Comparison of ENCODE assay signal across 21 cellular contexts in genomic region chr14:94317259-94317658, GRCh38. TPM values are rescaled to one million over a fixed set of nuclear protein-coding genes. Genes with fewer than 3 reads are reported as not detected.
DNase-seq lines count a peak whose midpoint lies in the region; ATAC-seq, FAIRE-seq and TF ChIP-seq lines count a peak whose summit lies in the region.
"Had no signal": no experiment of that assay in that cellular context is flagged by ENCODE, and none has a peak within 500 bp of the region (broad histone marks: within the 10 kb centered on the region; RNA-seq: fewer than 3 reads in every experiment).

No MANE protein-coding gene starts in this region.

- H3K27ac ChIP-seq in body of pancreas = peak overlapping the region in 2 of 4 donors; percentile 16 to 34
- peak overlapping the region; percentile 78 for H3K27ac ChIP-seq in vagina
- H3K27ac ChIP-seq: ovary had no signal

- intact Hi-C loops in body of pancreas (cut with DNase I) = no loop called here
- intact Hi-C loops in Right ventricle myocardium superior (cut with DNase I) = no loop called here
- intact Hi-C loops in vagina (cut with DNase I) = no loop called here

- FAIRE-seq in GM12891 (lab: Jason Lieb, UNC) = no peak
- FAIRE-seq: D721Med, frontal cortex, GM19239 had no signal

- no peaks in the 10 kb centered on the region for H3K9me3 ChIP-seq in body of pancreas
- H3K9me3 ChIP-seq in vagina = no peaks in the 10 kb centered on the region
- H3K9me3 ChIP-seq: ovary had no signal

- ATAC-seq in body of pancreas = peak; percentile 68
- peak; percentile 88 for ATAC-seq in Right ventricle myocardium superior (ENCODE audit: poor library complexity)
- ATAC-seq in GM21619 (IDR thresholded peaks at IDR 0.05; ENCODE audit: unreplicated experiment) = no peak

- DNase-seq in body of pancreas (peak in 3 of 4 donors; percentile 24 to 48 (median 46)), Right ventricle myocardium superior (peak; percentile 57), mucosa of gallbladder (ENCODE audit: low spot score) (peak; percentile 73), vagina (ENCODE audit: extremely low spot score in 2 of 2) (peak in 1 of 2 donors; percentile 86), GM12891 (ENCODE audit: insufficient read length, low spot score) (no peak), inferior parietal cortex (ENCODE audit: extremely low spot score) (no peak)
- DNase-seq: activated CD4-positive, alpha-beta T cell treated with anti-CD3 and anti-CD28 coated beads for 48 hours; activated naive CD4-positive, alpha-beta T cell treated with anti-CD3 and anti-CD28 coated beads, Interleukin-2, amount 10 ng/mL, durations not matched to agents 7 days and 5 days; activated T-cell treated with anti-CD3 and anti-CD28 coated beads for 4 hours; effector CD4-positive, alpha-beta T cell; Karpas-422; NCI-H1436; NCI-H345; ovary; SHP77 treated with DMSO at 0.1 percent for 48 hours; substantia nigra had no signal

- no peaks in the 10 kb centered on the region for H3K27me3 ChIP-seq in body of pancreas
- no peaks in the 10 kb centered on the region for H3K27me3 ChIP-seq in vagina
- H3K27me3 ChIP-seq: ovary had no signal

- H3K4me1 ChIP-seq in body of pancreas (no peaks in the 10 kb centered on the region), vagina (peaks cover 19% of the 10 kb centered on the region)

- H3K36me3 ChIP-seq in body of pancreas (replicated peaks in 1 of 2; ENCODE audit: insufficient read depth in 1 of 2, low read depth in 2 of 2) (no peaks in the 10 kb centered on the region), vagina (no peaks in the 10 kb centered on the region)
- H3K36me3 ChIP-seq: ovary had no signal

- TF ChIP-seq CTCF in body of pancreas (IDR thresholded peaks at IDR 0.05) (no peak), vagina (IDR thresholded peaks at IDR 0.05) (no peak)

- WGBS in body of pancreas, 2 donors = 35 to 36% methylated on average over 4 of the region's 4 CpGs

- TF ChIP-seq POLR2A in body of pancreas (IDR thresholded peaks at IDR 0.05) (peak in 2 of 3 donors; percentile 15 to 19), vagina (IDR thresholded peaks at IDR 0.05) (no peak), GM12891 (IDR thresholded peaks at IDR 0.05; ENCODE audit: low read depth, low read length) (no peak)

- H3K4me3 ChIP-seq in body of pancreas (no peak overlapping the region), vagina (no peak overlapping the region)
- H3K4me3 ChIP-seq: ovary had no signal

TF ChIP-seq in GM12891, 5 proteins besides CTCF, POLR2A, EP300 and RAD21:
- no peak for TF ChIP-seq POLR2AphosphoS5 (IDR thresholded peaks at IDR 0.05; ENCODE audit: low read depth, low read length)
- no peak for TF ChIP-seq POU2F2 (IDR thresholded peaks at IDR 0.05; ENCODE audit: low read depth, low read length)

RNA-seq across cellular contexts. Expression of gene SERPINA6, which starts 5.9 kb away (rescaled TPM):
- total RNA-seq in body of pancreas (10 to 100 TPM in 1 of 2 donors, 1 to 10 TPM in 1; 6.5 to 10.9 TPM), Right ventricle myocardium superior (not detected), mucosa of gallbladder (88.3 TPM), vagina (not detected)
- polyA plus RNA-seq in GM12891 (2012; ENCODE audit: low read depth, missing spikeins) = not detected
- total RNA-seq: frontal cortex had no signal
- polyA plus RNA-seq: BJ had no signal

RNA-seq across cellular contexts. Expression of gene SERPINA10, which starts 24.2 kb away (rescaled TPM):
- total RNA-seq in body of pancreas (1 to 10 TPM in 1 of 2 donors, not detected in 1; 3.0 TPM), Right ventricle myocardium superior (not detected), mucosa of gallbladder (0.32 TPM), vagina (not detected)
- polyA plus RNA-seq in GM12891 (2012; ENCODE audit: low read depth, missing spikeins) = not detected
- total RNA-seq: frontal cortex had no signal
- polyA plus RNA-seq: BJ, ovary had no signal

RNA-seq across cellular contexts. Expression of gene SERPINA2, which starts 49.2 kb away (rescaled TPM):
- not detected for total RNA-seq in body of pancreas
- total RNA-seq in Right ventricle myocardium superior = not detected
- not detected for total RNA-seq in mucosa of gallbladder
- not detected for total RNA-seq in vagina
- polyA plus RNA-seq in GM12891 (2012; ENCODE audit: low read depth, missing spikeins) = not detected
- total RNA-seq: frontal cortex, ovary had no signal
- polyA plus RNA-seq: BJ, ovary had no signal

Comparison
In these comparisons a context has a peak if more than half of its experiments do, and no peak if none do; other contexts are left out.
1. DNase-seq: peak in body of pancreas (3 of 4), Right ventricle myocardium superior (single experiment) and mucosa of gallbladder (single experiment); none in GM12891 (single experiment) and inferior parietal cortex (single experiment).
2. POLR2A ChIP-seq: peak in body of pancreas (2 of 3); none in vagina (0 of 2) and GM12891 (single experiment).